8 cellular contexts compared by ENCODE assay signal in genomic region chr2:73233932-73234832, GRCh38. TPM values are rescaled to one million over a fixed set of nuclear protein-coding genes. Genes with fewer than 3 reads are reported as not detected.
DNase-seq lines count a peak whose midpoint lies in the region; ATAC-seq and TF ChIP-seq lines count a peak whose summit lies in the region.

CCT7 (plus strand) TSS chr2:73234308; CDS start chr2:73234379, 71 bp downstream.

- peaks cover 28% of the 10 kb centered on the region for H3K4me1 Mint-ChIP-seq in nephron

- peak within 1 kb of the TSS; percentile 94 to 99 (median 98) for H3K27ac Mint-ChIP-seq in nephron

- no peak for TF ChIP-seq CTCF in fibroblast of pulmonary artery (IDR thresholded peaks at IDR 0.05; ENCODE audit: low read length, missing control alignments)
- no peak for TF ChIP-seq CTCF in nephron (IDR thresholded peaks at IDR 0.05; ENCODE audit: unreplicated experiment in 3 of 3)

- peak within 1 kb of the TSS; percentile 92 to 99 (median 97) for H3K4me3 Mint-ChIP-seq in nephron

- peak; percentile 76 for ATAC-seq in stimulated activated naive CD8-positive, alpha-beta T cell treated with anti-CD3 and anti-CD28 coated beads, Interleukin-15, Interleukin-2, amounts not matched to agents 100 U/mL and 50 U/mL, for 24 hours

- DNase-seq in ELF-1 (ENCODE audit: low read depth, low spot score) (peak; percentile 90), H7 (peak; percentile 91), M059J (ENCODE audit: low read depth) (peak; percentile 89), fibroblast of pulmonary artery (ENCODE audit: low read depth) (peak; percentile 94)
- DNase-seq in activated T-helper 9 cell treated with anti-CD3 and anti-CD28 coated beads, Interleukin-2, amount 50 U/mL, for 16 hours (ENCODE audit: low read depth), result peak; percentile 75
- peak; percentile 85 for DNase-seq in stimulated activated naive CD8-positive, alpha-beta T cell treated with anti-CD3 and anti-CD28 coated beads, Interleukin-15, Interleukin-2, amounts not matched to agents 100 U/mL and 50 U/mL, for 24 hours

- H3K36me3 Mint-ChIP-seq in nephron (ENCODE audit: low read depth), result peaks cover 8% of the 10 kb centered on the region

- peak; percentile 93 for TF ChIP-seq POLR2A in Raji (IDR thresholded peaks at IDR 0.05; ENCODE audit: insufficient read depth, low read depth, low read length)

- H3K27me3 ChIP-seq in H7 (ENCODE audit: control insufficient read depth, insufficient read depth, low read length), result no peaks in the 10 kb centered on the region

- H3K36me3 ChIP-seq in H7 (replicated peaks; ENCODE audit: control insufficient read depth, insufficient read depth, low read length), result peaks cover 3% of the 10 kb centered on the region

- peaks cover 3% of the 10 kb centered on the region for H3K27me3 Mint-ChIP-seq in nephron (ENCODE audit: low read depth)

- no peaks in the 10 kb centered on the region for H3K9me3 Mint-ChIP-seq in nephron

- H3K4me3 ChIP-seq in H7 (ENCODE audit: insufficient read depth, low read depth, low read length), result peak within 1 kb of the TSS; percentile 99
- peak within 1 kb of the TSS; percentile 95 for H3K4me3 ChIP-seq in fibroblast of pulmonary artery (replicated peaks; ENCODE audit: low read depth, low read length)

RNA-seq across cellular contexts. Expression of gene CCT7, which starts in this region (rescaled TPM):
- 474 and 529 TPM in 2 replicates for total RNA-seq in H7 (2014; rRNA removed; shearing (Covaris generic))
- total RNA-seq in M059J (2014; rRNA removed; shearing (Covaris generic)), result 246 and 380 TPM in 2 replicates

Comparison
In these comparisons a context has a peak if more than half of its experiments do, and no peak if none do; other contexts are left out.
1. Peak in every context shown above with its lines: DNase-seq, ATAC-seq and H3K4me3 ChIP-seq.